14 cellular contexts compared by ENCODE assay signal in the genomic region with DNA sequence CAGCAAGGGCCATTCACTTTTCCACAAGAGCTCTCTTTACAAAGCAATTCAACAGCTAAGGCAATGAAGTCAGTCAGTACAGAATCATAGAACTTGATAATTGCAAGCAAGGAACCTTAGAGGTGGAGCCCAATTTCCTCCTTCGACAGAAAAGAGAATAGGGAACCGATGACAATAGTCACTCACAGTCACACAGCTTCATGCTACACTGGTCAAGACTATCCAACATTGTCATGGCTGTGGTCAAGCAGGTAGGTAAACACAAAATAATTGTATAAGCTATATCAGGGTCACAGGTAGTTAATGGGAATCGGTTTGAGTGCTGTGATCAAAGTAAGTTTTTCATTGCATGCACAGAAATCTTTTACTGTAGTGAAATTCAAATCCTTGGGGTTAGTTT.
DNase-seq lines count a peak whose midpoint lies in the region; ATAC-seq and TF ChIP-seq lines count a peak whose summit lies in the region.
"Had no signal": no experiment of that assay in that cellular context is flagged by ENCODE, and none has a peak within 500 bp of the region (broad histone marks: within the 10 kb centered on the region; RNA-seq: fewer than 3 reads in every experiment).

No MANE protein-coding gene starts in this region.

- H3K79me2 ChIP-seq in PC-9 (ENCODE audit: low read depth) (peaks cover 9% of the 10 kb centered on the region; the same call in 1 of the 2 replicates), osteoblast (ENCODE audit: insufficient read depth, low read length) (peaks cover 10% of the 10 kb centered on the region)

- peaks cover 16% of the 10 kb centered on the region; the same call in 1 of the 2 replicates for H3F3A ChIP-seq in PC-9 (ENCODE audit: insufficient read depth, low read depth)

- peaks cover 0 to 1% of the 10 kb centered on the region in 2 donors for H3K27me3 Mint-ChIP-seq in CD4-positive, alpha-beta memory T cell
- H3K27me3 Mint-ChIP-seq in activated CD8-positive, alpha-beta memory T cell treated with anti-CD3 and anti-CD28 coated beads, Interleukin-2, amount 10 ng/mL, durations not matched to agents 7 days and 5 days, result no peaks in the 10 kb centered on the region

- BruUV-seq in PC-9 (replicated peaks; lab: Mats Ljungman, UMichigan), result no TSS peak

- no peak overlapping the region for H3K4me3 Mint-ChIP-seq in CD4-positive, alpha-beta memory T cell
- H3K4me3 Mint-ChIP-seq in activated CD8-positive, alpha-beta memory T cell treated with anti-CD3 and anti-CD28 coated beads, Interleukin-2, amount 10 ng/mL, durations not matched to agents 7 days and 5 days, result no peak overlapping the region
- H3K4me3 Mint-ChIP-seq: CD8-positive, alpha-beta T cell; T-helper 1 cell treated with Interleukin-12 subunit alpha and Interleukin-12 subunit beta and Interleukin-4 antibody, amounts not matched to agents 30 μg/mL and 1 μg/mL, for 36 hours had no signal

- H3K27me3 ChIP-seq in PC-9 (ENCODE audit: insufficient read depth, low read depth), result no peaks in the 10 kb centered on the region
- H3K27me3 ChIP-seq in CD4-positive, alpha-beta memory T cell (ENCODE audit: insufficient read depth, low read length), result no peaks in the 10 kb centered on the region
- no peaks in the 10 kb centered on the region for H3K27me3 ChIP-seq in osteoblast (ENCODE audit: insufficient read depth, low read length)
- H3K27me3 ChIP-seq: upper lobe of left lung had no signal

- H3K27ac Mint-ChIP-seq in CD4-positive, alpha-beta memory T cell, result no peak overlapping the region
- no peak overlapping the region for H3K27ac Mint-ChIP-seq in activated CD8-positive, alpha-beta memory T cell treated with anti-CD3 and anti-CD28 coated beads, Interleukin-2, amount 10 ng/mL, durations not matched to agents 7 days and 5 days
- H3K27ac Mint-ChIP-seq: CD8-positive, alpha-beta T cell; T-helper 1 cell treated with Interleukin-12 subunit alpha and Interleukin-12 subunit beta and Interleukin-4 antibody, amounts not matched to agents 30 μg/mL and 1 μg/mL, for 36 hours had no signal

- H3K4me1 ChIP-seq in PC-9 (replicated peaks; ENCODE audit: insufficient read depth), result peaks cover 29% of the 10 kb centered on the region
- H3K4me1 ChIP-seq in CD4-positive, alpha-beta memory T cell (ENCODE audit: insufficient read depth, low read length), result no peaks in the 10 kb centered on the region
- peaks cover 39% of the 10 kb centered on the region for H3K4me1 ChIP-seq in osteoblast (ENCODE audit: insufficient read depth, low read length)

- H3K36me3 Mint-ChIP-seq in CD4-positive, alpha-beta memory T cell, result peaks cover 0 to 6% of the 10 kb centered on the region in 2 donors
- H3K36me3 Mint-ChIP-seq in activated CD8-positive, alpha-beta memory T cell treated with anti-CD3 and anti-CD28 coated beads, Interleukin-2, amount 10 ng/mL, durations not matched to agents 7 days and 5 days, result peaks cover 8% of the 10 kb centered on the region

- no peak for TF ChIP-seq CTCF in PC-9 (conservative IDR thresholded peaks at IDR 0.05)
- no peak for TF ChIP-seq CTCF in osteoblast (IDR thresholded peaks at IDR 0.05; ENCODE audit: extremely low read depth, low read depth, low read length)

- H3K36me3 ChIP-seq in PC-9 (ENCODE audit: low read depth), result no peaks in the 10 kb centered on the region
- H3K36me3 ChIP-seq in CD4-positive, alpha-beta memory T cell (ENCODE audit: insufficient read depth, low read length), result no peaks in the 10 kb centered on the region
- peaks cover 7% of the 10 kb centered on the region for H3K36me3 ChIP-seq in osteoblast (ENCODE audit: insufficient read depth, low read length)
- H3K36me3 ChIP-seq: upper lobe of left lung had no signal

- no peaks in the 10 kb centered on the region for H3K9me3 Mint-ChIP-seq in CD4-positive, alpha-beta memory T cell
- H3K9me3 Mint-ChIP-seq in activated CD8-positive, alpha-beta memory T cell treated with anti-CD3 and anti-CD28 coated beads, Interleukin-2, amount 10 ng/mL, durations not matched to agents 7 days and 5 days (ENCODE audit: low read depth), result no peaks in the 10 kb centered on the region
- H3K9me3 Mint-ChIP-seq: CD8-positive, alpha-beta T cell; T-helper 1 cell treated with Interleukin-12 subunit alpha and Interleukin-12 subunit beta and Interleukin-4 antibody, amounts not matched to agents 30 μg/mL and 1 μg/mL, for 36 hours had no signal

- H2AFZ ChIP-seq in PC-9, result no peak overlapping the region
- H2AFZ ChIP-seq in osteoblast (ENCODE audit: low read length), result no peak overlapping the region

- H3K4me2 ChIP-seq in PC-9, result no peak overlapping the region
- no peak overlapping the region for H3K4me2 ChIP-seq in osteoblast (ENCODE audit: insufficient read depth, low read length)

- H4K20me1 ChIP-seq in PC-9 (ENCODE audit: insufficient read depth) (no peaks in the 10 kb centered on the region), osteoblast (ENCODE audit: insufficient read depth, low read length) (no peaks in the 10 kb centered on the region)

- H3K9me3 ChIP-seq in PC-9 (ENCODE audit: insufficient read depth, low read depth), result no peaks in the 10 kb centered on the region
- no peaks in the 10 kb centered on the region for H3K9me3 ChIP-seq in CD4-positive, alpha-beta memory T cell (ENCODE audit: control insufficient read depth in 1 of 2, low read length in 2 of 2)
- H3K9me3 ChIP-seq in osteoblast (ENCODE audit: low read depth, low read length), result no peaks in the 10 kb centered on the region
- H3K9me3 ChIP-seq: upper lobe of left lung had no signal

- intact Hi-C loops in PC-9 (cut with micrococcal nuclease; ENCODE audit: unreplicated experiment), result no loop called here
- intact Hi-C loops in CD4-positive, alpha-beta memory T cell (cut with micrococcal nuclease), result no loop called here

- peaks cover 0 to 3% (median under 1%) of the 10 kb centered on the region in 4 donors for H3K4me1 Mint-ChIP-seq in CD4-positive, alpha-beta memory T cell
- peaks cover 10% of the 10 kb centered on the region for H3K4me1 Mint-ChIP-seq in activated CD8-positive, alpha-beta memory T cell treated with anti-CD3 and anti-CD28 coated beads, Interleukin-2, amount 10 ng/mL, durations not matched to agents 7 days and 5 days

- H3K9me2 ChIP-seq in PC-9 (ENCODE audit: insufficient read depth), result no peaks in the 10 kb centered on the region

- peak; percentile 32 for DNase-seq in DMS79 (lab: John Stamatoyannopoulos, UW)
- no peak for DNase-seq in PC-9
- DNase-seq in CD4-positive, alpha-beta memory T cell, result no peak
- DNase-seq in activated CD8-positive, alpha-beta memory T cell treated with anti-CD3 and anti-CD28 coated beads, Interleukin-2, amount 10 ng/mL, durations not matched to agents 7 days and 5 days, result no peak
- DNase-seq in H4 (ENCODE audit: low spot score), result no peak
- DNase-seq in osteoblast (ENCODE audit: insufficient read length, low spot score, missing footprints), result no peak
- DNase-seq: activated gamma-delta T cell; CD8-positive, alpha-beta T cell; H7; NCI-H1694; upper lobe of left lung had no signal

- peak; percentile 92 for ATAC-seq in GM19351 (IDR thresholded peaks at IDR 0.05; ENCODE audit: unreplicated experiment)
- peak; percentile 79 for ATAC-seq in HG03025 (IDR thresholded peaks at IDR 0.05; ENCODE audit: low FRiP score, unreplicated experiment)
- no peak for ATAC-seq in activated CD8-positive, alpha-beta memory T cell treated with anti-CD3 and anti-CD28 coated beads, Interleukin-2, amount 10 ng/mL, durations not matched to agents 7 days and 5 days
- ATAC-seq: CD8-positive, alpha-beta T cell had no signal

- POLR2A ChIA-PET in PC-9 (lab: Charles Lee; ENCODE audit: unreplicated experiment), result no interaction called here
- POLR2A ChIA-PET in CD4-positive, alpha-beta memory T cell (lab: Charles Lee; ENCODE audit: partially characterized antibody), result no interaction called here

- H3K27ac ChIP-seq in PC-9, result 0 out of 2 replicates have a peak overlapping the region, but pooled peaks have one; percentile 93
- no peak overlapping the region for H3K27ac ChIP-seq in CD4-positive, alpha-beta memory T cell (ENCODE audit: low read depth, low read length)
- H3K27ac ChIP-seq in osteoblast (ENCODE audit: low read depth, low read length), result no peak overlapping the region
- H3K27ac ChIP-seq: upper lobe of left lung had no signal

- CTCF ChIA-PET in PC-9 (lab: Charles Lee), result no interaction called here
- CTCF ChIA-PET in CD4-positive, alpha-beta memory T cell (lab: Charles Lee; ENCODE audit: partially characterized antibody), result no interaction called here
- CTCF ChIA-PET in activated CD8-positive, alpha-beta memory T cell treated with anti-CD3 and anti-CD28 coated beads, Interleukin-2, amount 10 ng/mL, durations not matched to agents 7 days and 5 days (lab: Charles Lee), result no interaction called here

- H3K4me3 ChIP-seq in PC-9 (no peak overlapping the region), osteoblast (ENCODE audit: insufficient read depth, low read length) (no peak overlapping the region)
- no peak overlapping the region for H3K4me3 ChIP-seq in CD4-positive, alpha-beta memory T cell (ENCODE audit: low read length in 2 of 2)
- H3K4me3 ChIP-seq: upper lobe of left lung had no signal
